Comparison of ENCODE assay signal across 7 cellular contexts in the genomic region with DNA sequence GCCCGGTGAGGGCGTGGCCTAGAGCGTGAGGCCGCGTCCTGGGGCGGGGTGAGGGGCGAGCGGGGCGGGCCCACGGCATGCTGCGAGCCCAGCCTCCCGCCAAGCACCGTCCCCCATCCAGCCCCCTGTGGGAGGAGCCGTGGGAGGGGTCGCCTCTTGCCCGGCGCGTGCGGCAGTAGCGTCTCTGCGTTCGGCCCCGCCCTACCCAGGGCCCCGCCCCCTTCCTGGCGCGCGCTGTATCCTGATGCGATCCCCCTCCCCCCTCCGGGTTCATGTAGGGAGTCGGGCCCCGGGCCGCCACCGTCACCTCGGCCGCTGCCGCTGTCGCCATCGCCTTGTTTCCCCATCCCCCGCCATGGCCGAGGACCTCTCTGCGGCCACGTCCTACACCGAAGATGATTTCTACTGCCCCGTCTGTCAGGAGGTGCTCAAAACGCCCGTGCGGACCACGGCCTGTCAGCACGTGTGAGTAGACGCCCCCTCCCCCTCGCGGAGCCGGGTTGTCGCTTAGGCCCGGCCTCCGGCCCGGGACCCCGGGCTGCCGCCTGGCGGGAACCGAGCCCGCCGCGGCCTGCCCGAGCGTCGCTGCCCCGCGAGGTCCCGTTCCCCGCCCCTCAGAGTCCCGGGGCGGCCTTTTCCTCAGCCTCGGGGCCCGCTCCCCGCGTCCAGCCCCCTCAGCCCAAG. TPM values are rescaled to one million over a fixed set of nuclear protein-coding genes. Genes with fewer than 3 reads are reported as not detected.
DNase-seq lines count a peak whose midpoint lies in the region; ATAC-seq, FAIRE-seq and TF ChIP-seq lines count a peak whose summit lies in the region.

No MANE protein-coding gene starts in this region.

- peaks cover 44% of the 10 kb centered on the region for H3K36me3 Mint-ChIP-seq in T-helper 2 cell treated with Interferon-gamma antibody and Interleukin-4, amounts not matched to agents 5 μg/mL and 100 μg/mL, for 36 hours (ENCODE audit: low read depth)
- no peaks in the 10 kb centered on the region for H3K36me3 Mint-ChIP-seq in astrocyte (ENCODE audit: low read depth, unreplicated experiment)

- H4K20me1 ChIP-seq in astrocyte (ENCODE audit: insufficient read depth, low read length), result peaks cover 24% of the 10 kb centered on the region
- peaks cover 24% of the 10 kb centered on the region for H4K20me1 ChIP-seq in hepatocyte (ENCODE audit: insufficient read depth, poor library complexity, severe bottlenecking)

- no peaks in the 10 kb centered on the region for H3K27me3 Mint-ChIP-seq in T-helper 2 cell treated with Interferon-gamma antibody and Interleukin-4, amounts not matched to agents 5 μg/mL and 100 μg/mL, for 36 hours (ENCODE audit: low read depth)
- H3K27me3 Mint-ChIP-seq in astrocyte (ENCODE audit: low read depth, unreplicated experiment), result no peaks in the 10 kb centered on the region

- peak overlapping the region; percentile 97 for H3K4me3 Mint-ChIP-seq in T-helper 2 cell treated with Interferon-gamma antibody and Interleukin-4, amounts not matched to agents 5 μg/mL and 100 μg/mL, for 36 hours
- H3K4me3 Mint-ChIP-seq in astrocyte (ENCODE audit: unreplicated experiment), result peak overlapping the region; percentile 95

- FAIRE-seq in astrocyte (lab: Jason Lieb, UNC), result no peak

- peaks cover 41% of the 10 kb centered on the region for H3K4me1 Mint-ChIP-seq in T-helper 2 cell treated with Interferon-gamma antibody and Interleukin-4, amounts not matched to agents 5 μg/mL and 100 μg/mL, for 36 hours (ENCODE audit: low read depth)
- H3K4me1 Mint-ChIP-seq in astrocyte (ENCODE audit: low read depth, unreplicated experiment), result peaks cover 10% of the 10 kb centered on the region

- H3K27me3 ChIP-seq in astrocyte (ENCODE audit: insufficient read depth, low read length) (no peaks in the 10 kb centered on the region), hepatocyte (no peaks in the 10 kb centered on the region)

- H3K4me2 ChIP-seq in astrocyte (ENCODE audit: low read length), result peak overlapping the region; percentile 89
- H3K4me2 ChIP-seq in hepatocyte, result peak overlapping the region; percentile 87

- H3K4me3 ChIP-seq in astrocyte (ENCODE audit: insufficient read depth, low read depth, low read length) (peak overlapping the region; percentile 75), hepatocyte (peak overlapping the region; percentile 79)

- no peaks in the 10 kb centered on the region for H3K9me3 Mint-ChIP-seq in T-helper 2 cell treated with Interferon-gamma antibody and Interleukin-4, amounts not matched to agents 5 μg/mL and 100 μg/mL, for 36 hours
- no peaks in the 10 kb centered on the region for H3K9me3 Mint-ChIP-seq in astrocyte (ENCODE audit: unreplicated experiment)

- ATAC-seq in GM18505 (IDR thresholded peaks at IDR 0.05; ENCODE audit: unreplicated experiment), result peak; percentile 77
- peak; percentile 90 for ATAC-seq in HG02970 (IDR thresholded peaks at IDR 0.05; ENCODE audit: low FRiP score, unreplicated experiment)

- H2AFZ ChIP-seq in astrocyte (ENCODE audit: low read depth, low read length), result peak overlapping the region; percentile 97
- H2AFZ ChIP-seq in hepatocyte, result peak overlapping the region; percentile 86

- H3K36me3 ChIP-seq in astrocyte (ENCODE audit: insufficient read depth, low read length) (no peaks in the 10 kb centered on the region), hepatocyte (replicated peaks; ENCODE audit: insufficient read depth, low read depth) (no peaks in the 10 kb centered on the region)

- peak; percentile 73 for TF ChIP-seq POLR2A in GM18505 (IDR thresholded peaks at IDR 0.05; ENCODE audit: borderline replicate concordance, extremely low read depth, insufficient read depth, insufficient read length)

- peak overlapping the region; percentile 96 for H3K27ac Mint-ChIP-seq in T-helper 2 cell treated with Interferon-gamma antibody and Interleukin-4, amounts not matched to agents 5 μg/mL and 100 μg/mL, for 36 hours
- peak overlapping the region; percentile 88 for H3K27ac Mint-ChIP-seq in astrocyte (ENCODE audit: unreplicated experiment)

- H3K79me2 ChIP-seq in astrocyte (ENCODE audit: insufficient read depth, low read length), result peaks cover 51% of the 10 kb centered on the region
- H3K79me2 ChIP-seq in hepatocyte, result peaks cover 46% of the 10 kb centered on the region

- H3K9ac ChIP-seq in astrocyte (ENCODE audit: low read length), result peak overlapping the region; percentile 97

- H3K9me3 ChIP-seq in astrocyte (ENCODE audit: insufficient read depth, low read depth, low read length), result no peaks in the 10 kb centered on the region
- H3K9me3 ChIP-seq in hepatocyte (ENCODE audit: low read depth), result no peaks in the 10 kb centered on the region

- TF ChIP-seq CTCF in astrocyte (IDR thresholded peaks at IDR 0.05; ENCODE audit: insufficient read depth, low read depth, low read length) (no peak), hepatocyte (IDR thresholded peaks at IDR 0.05; ENCODE audit: poor library complexity) (no peak)

- DNase-seq in NCI-H187 treated with DMSO at 0.1 percent for 48 hours (lab: John Stamatoyannopoulos, UW), result peak; percentile 81
- peak; percentile 99 for DNase-seq in T-helper 2 cell treated with Interferon-gamma antibody and Interleukin-4, amounts not matched to agents 5 μg/mL and 100 μg/mL, for 36 hours (ENCODE audit: low spot score)
- peak; percentile 89 for DNase-seq in astrocyte (ENCODE audit: low read depth)
- peak; percentile 99 for DNase-seq in hepatocyte (ENCODE audit: low spot score)
- DNase-seq in renal cortical epithelial cell (ENCODE audit: low read depth), result peak; percentile 79

- H3K4me1 ChIP-seq in astrocyte (ENCODE audit: insufficient read depth, low read length) (no peaks in the 10 kb centered on the region), hepatocyte (ENCODE audit: insufficient read depth) (no peaks in the 10 kb centered on the region)

- H3K27ac ChIP-seq in astrocyte (ENCODE audit: low read depth, low read length), result peak overlapping the region; percentile 91
- H3K27ac ChIP-seq in hepatocyte, result peak overlapping the region; percentile 100

- no peaks in the 10 kb centered on the region for H3K9me2 ChIP-seq in hepatocyte (replicated peaks; ENCODE audit: insufficient read depth)

- WGBS in hepatocyte (ENCODE audit: low lambda C conversion rate, missing lambda C conversion rate), result 2% methylated on average over 34 of the region's 77 CpGs

RNA-seq across cellular contexts. Expression of a gene that starts 0.9 kb away (rescaled TPM):
- total RNA-seq in astrocyte (15.4 and 16.3 TPM in 2 replicates), hepatocyte (35.8 and 41.1 TPM in 2 replicates), renal cortical epithelial cell (15.3 and 18.3 TPM in 2 replicates)
- 13.1 and 18.5 TPM in 2 replicates for polyA plus RNA-seq in hepatocyte

Comparison
In these comparisons a context has a peak if more than half of its experiments do, and no peak if none do; other contexts are left out.
1. Peak in every context shown above with its lines: DNase-seq, ATAC-seq, H3K4me3 ChIP-seq and H3K27ac ChIP-seq.